31 cellular contexts compared by ENCODE assay signal in the genomic region with DNA sequence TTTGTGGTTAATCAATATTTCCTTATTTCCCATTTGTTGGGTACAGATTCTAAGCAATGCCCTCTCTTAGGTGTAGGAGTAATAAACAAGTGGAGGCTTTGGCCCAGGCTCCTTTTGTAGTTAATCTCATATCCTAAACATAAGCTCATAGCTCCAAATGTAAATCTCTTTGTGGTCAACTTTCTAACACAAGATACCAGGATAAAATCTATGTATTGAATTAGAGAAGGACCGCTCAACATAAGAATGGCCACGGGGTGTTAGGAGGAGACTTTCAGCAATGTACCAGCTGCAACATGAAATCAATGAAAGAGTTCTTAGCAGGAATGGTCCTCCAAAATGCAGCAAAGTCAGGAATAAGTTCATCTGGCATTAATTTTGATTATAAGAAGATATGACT.
"Had no signal": no experiment of that assay in that cellular context is flagged by ENCODE, and none has a peak within 500 bp of the region (broad histone marks: within the 10 kb centered on the region; RNA-seq: fewer than 3 reads in every experiment).

No MANE protein-coding gene starts in this region.

- H3K9me3 ChIP-seq: adrenal gland, body of pancreas, esophagus squamous epithelium, gastroesophageal sphincter, heart right ventricle had no signal

- H3K4me1 ChIP-seq: adrenal gland, body of pancreas, esophagus squamous epithelium, gastroesophageal sphincter, heart right ventricle had no signal

- H3K36me3 Mint-ChIP-seq: activated CD4-positive, alpha-beta memory T cell treated with anti-CD3 and anti-CD28 coated beads for 36 hours; activated CD8-positive, alpha-beta memory T cell treated with anti-CD3 and anti-CD28 coated beads, Interleukin-2, amount 10 ng/mL, durations not matched to agents 7 days and 5 days; activated naive CD4-positive, alpha-beta T cell treated with anti-CD3 and anti-CD28 coated beads, Interleukin-2, amount 50 U/mL, for 24 hours; activated naive CD8-positive, alpha-beta T cell treated with anti-CD3 and anti-CD28 coated beads for 36 hours had no signal

- DNase-seq: activated CD4-positive, alpha-beta memory T cell treated with anti-CD3 and anti-CD28 coated beads for 36 hours; activated CD4-positive, alpha-beta T cell treated with anti-CD3 and anti-CD28 coated beads for 36 hours; activated CD4-positive, alpha-beta T cell treated with anti-CD3 and anti-CD28 coated beads, Interleukin-2, amount 10 ng/mL, durations not matched to agents 24 days and 14 days; activated CD4-positive, CD25-positive, alpha-beta regulatory T cell; activated CD4-positive, CD25-positive, alpha-beta regulatory T cell treated with anti-CD3 and anti-CD28 coated beads, Interleukin-2, amount 50 U/mL, for 72 hours; activated CD8-positive, alpha-beta memory T cell treated with anti-CD3 and anti-CD28 coated beads, Interleukin-2, amount 10 ng/mL, durations not matched to agents 7 days and 5 days; activated CD8-positive, alpha-beta memory T cell treated with anti-CD3 and anti-CD28 coated beads, Interleukin-2, amount 50 U/mL, for 4 hours; activated CD8-positive, alpha-beta T cell treated with anti-CD3 and anti-CD28 coated beads, Interleukin-2, amount 10 ng/mL, durations not matched to agents 7 days and 5 days; activated effector memory CD4-positive, alpha-beta T cell treated with anti-CD3 and anti-CD28 coated beads, Interleukin-2, amount 50 U/mL, for 16 hours; activated naive CD4-positive, alpha-beta T cell treated with anti-CD3 and anti-CD28 coated beads for 36 hours; activated naive CD8-positive, alpha-beta T cell treated with anti-CD3 and anti-CD28 coated beads for 36 hours; activated naive CD8-positive, alpha-beta T cell treated with anti-CD3 and anti-CD28 coated beads, Interleukin-2, amount 50 U/mL, for 24 hours; activated T-cell treated with anti-CD3 and anti-CD28 coated beads, Interleukin-2, amount 50 U/mL, for 1 hour; activated T-cell treated with anti-CD3 and anti-CD28 coated beads, Interleukin-2, amount 50 U/mL, for 48 hours; adrenal gland; amygdala; aorta; body of pancreas; caudate nucleus; cortex of kidney; dermis blood vessel endothelial cell; effector CD8-positive, alpha-beta T cell; esophagus squamous epithelium; foreskin melanocyte; heart right ventricle; T-helper 2 cell had no signal

- H3K4me3 ChIP-seq: adrenal gland, body of pancreas, esophagus squamous epithelium, gastroesophageal sphincter, heart right ventricle had no signal

- H3K27ac Mint-ChIP-seq: activated CD4-positive, alpha-beta memory T cell treated with anti-CD3 and anti-CD28 coated beads for 36 hours; activated CD4-positive, alpha-beta T cell treated with anti-CD3 and anti-CD28 coated beads for 36 hours; activated CD4-positive, alpha-beta T cell treated with anti-CD3 and anti-CD28 coated beads, Interleukin-2, amount 10 ng/mL, durations not matched to agents 24 days and 14 days; activated CD8-positive, alpha-beta memory T cell treated with anti-CD3 and anti-CD28 coated beads, Interleukin-2, amount 10 ng/mL, durations not matched to agents 7 days and 5 days; activated CD8-positive, alpha-beta T cell treated with anti-CD3 and anti-CD28 coated beads, Interleukin-2, amount 10 ng/mL, durations not matched to agents 7 days and 5 days; activated naive CD4-positive, alpha-beta T cell treated with anti-CD3 and anti-CD28 coated beads for 36 hours; activated naive CD4-positive, alpha-beta T cell treated with anti-CD3 and anti-CD28 coated beads, Interleukin-2, amount 50 U/mL, for 24 hours; activated naive CD8-positive, alpha-beta T cell treated with anti-CD3 and anti-CD28 coated beads for 36 hours; activated naive CD8-positive, alpha-beta T cell treated with anti-CD3 and anti-CD28 coated beads, Interleukin-2, amount 50 U/mL, for 24 hours; activated T-helper 1 cell treated with anti-CD3 and anti-CD28 coated beads, Interleukin-12 subunit alpha, Interleukin-12 subunit beta, Interleukin-2, Interleukin-4 antibody, amounts not matched to agents 30 ng/mL and 10 ng/mL and 1 ng/mL, durations not matched to agents 14 hours and 24 hours and 36 hours; activated T-helper 2 cell treated with anti-CD3 and anti-CD28 coated beads, Interferon-gamma antibody, Interleukin-2, Interleukin-4, amounts not matched to agents 10 μg/mL and 5 μg/mL and 100 μg/mL, durations not matched to agents 14 hours and 24 hours and 36 hours had no signal

- H3K27me3 ChIP-seq: adrenal gland, body of pancreas, esophagus squamous epithelium, gastroesophageal sphincter had no signal

- H3K9me3 Mint-ChIP-seq: activated CD4-positive, alpha-beta memory T cell treated with anti-CD3 and anti-CD28 coated beads for 36 hours; activated CD4-positive, alpha-beta T cell treated with anti-CD3 and anti-CD28 coated beads, Interleukin-2, amount 10 ng/mL, durations not matched to agents 24 days and 14 days; activated naive CD4-positive, alpha-beta T cell treated with anti-CD3 and anti-CD28 coated beads for 36 hours; activated naive CD4-positive, alpha-beta T cell treated with anti-CD3 and anti-CD28 coated beads, Interleukin-2, amount 50 U/mL, for 24 hours; activated naive CD8-positive, alpha-beta T cell treated with anti-CD3 and anti-CD28 coated beads for 36 hours; activated naive CD8-positive, alpha-beta T cell treated with anti-CD3 and anti-CD28 coated beads, Interleukin-2, amount 50 U/mL, for 24 hours; activated T-helper 1 cell treated with anti-CD3 and anti-CD28 coated beads, Interleukin-12 subunit alpha, Interleukin-12 subunit beta, Interleukin-2, Interleukin-4 antibody, amounts not matched to agents 30 ng/mL and 10 ng/mL and 1 ng/mL, durations not matched to agents 14 hours and 24 hours and 36 hours; activated T-helper 2 cell treated with anti-CD3 and anti-CD28 coated beads, Interferon-gamma antibody, Interleukin-2, Interleukin-4, amounts not matched to agents 10 μg/mL and 5 μg/mL and 100 μg/mL, durations not matched to agents 14 hours and 24 hours and 36 hours had no signal

- H3K4me1 Mint-ChIP-seq: activated CD4-positive, alpha-beta T cell treated with anti-CD3 and anti-CD28 coated beads for 36 hours; activated CD4-positive, alpha-beta T cell treated with anti-CD3 and anti-CD28 coated beads, Interleukin-2, amount 10 ng/mL, durations not matched to agents 24 days and 14 days; activated CD8-positive, alpha-beta memory T cell treated with anti-CD3 and anti-CD28 coated beads, Interleukin-2, amount 10 ng/mL, durations not matched to agents 7 days and 5 days; activated naive CD4-positive, alpha-beta T cell treated with anti-CD3 and anti-CD28 coated beads, Interleukin-2, amount 50 U/mL, for 24 hours; activated naive CD8-positive, alpha-beta T cell treated with anti-CD3 and anti-CD28 coated beads for 36 hours; activated naive CD8-positive, alpha-beta T cell treated with anti-CD3 and anti-CD28 coated beads, Interleukin-2, amount 50 U/mL, for 24 hours had no signal

- H3K27ac ChIP-seq: adrenal gland, body of pancreas, epithelial cell of prostate, esophagus squamous epithelium, gastroesophageal sphincter, heart right ventricle had no signal

- H3K36me3 ChIP-seq: adrenal gland, esophagus squamous epithelium, gastroesophageal sphincter, heart right ventricle had no signal

- H3K27me3 Mint-ChIP-seq: activated CD4-positive, alpha-beta memory T cell treated with anti-CD3 and anti-CD28 coated beads for 36 hours; activated CD4-positive, alpha-beta T cell treated with anti-CD3 and anti-CD28 coated beads for 36 hours; activated CD4-positive, alpha-beta T cell treated with anti-CD3 and anti-CD28 coated beads, Interleukin-2, amount 10 ng/mL, durations not matched to agents 24 days and 14 days; activated naive CD8-positive, alpha-beta T cell treated with anti-CD3 and anti-CD28 coated beads, Interleukin-2, amount 50 U/mL, for 24 hours had no signal

- H3K4me3 Mint-ChIP-seq: activated CD4-positive, alpha-beta memory T cell treated with anti-CD3 and anti-CD28 coated beads for 36 hours; activated CD4-positive, alpha-beta T cell treated with anti-CD3 and anti-CD28 coated beads for 36 hours; activated CD4-positive, alpha-beta T cell treated with anti-CD3 and anti-CD28 coated beads, Interleukin-2, amount 10 ng/mL, durations not matched to agents 24 days and 14 days; activated CD8-positive, alpha-beta memory T cell treated with anti-CD3 and anti-CD28 coated beads, Interleukin-2, amount 10 ng/mL, durations not matched to agents 7 days and 5 days; activated CD8-positive, alpha-beta T cell treated with anti-CD3 and anti-CD28 coated beads, Interleukin-2, amount 10 ng/mL, durations not matched to agents 7 days and 5 days; activated naive CD4-positive, alpha-beta T cell treated with anti-CD3 and anti-CD28 coated beads for 36 hours; activated naive CD4-positive, alpha-beta T cell treated with anti-CD3 and anti-CD28 coated beads, Interleukin-2, amount 50 U/mL, for 24 hours; activated naive CD8-positive, alpha-beta T cell treated with anti-CD3 and anti-CD28 coated beads for 36 hours; activated naive CD8-positive, alpha-beta T cell treated with anti-CD3 and anti-CD28 coated beads, Interleukin-2, amount 50 U/mL, for 24 hours; activated T-helper 1 cell treated with anti-CD3 and anti-CD28 coated beads, Interleukin-12 subunit alpha, Interleukin-12 subunit beta, Interleukin-2, Interleukin-4 antibody, amounts not matched to agents 30 ng/mL and 10 ng/mL and 1 ng/mL, durations not matched to agents 14 hours and 24 hours and 36 hours had no signal
